In the genomic region with DNA sequence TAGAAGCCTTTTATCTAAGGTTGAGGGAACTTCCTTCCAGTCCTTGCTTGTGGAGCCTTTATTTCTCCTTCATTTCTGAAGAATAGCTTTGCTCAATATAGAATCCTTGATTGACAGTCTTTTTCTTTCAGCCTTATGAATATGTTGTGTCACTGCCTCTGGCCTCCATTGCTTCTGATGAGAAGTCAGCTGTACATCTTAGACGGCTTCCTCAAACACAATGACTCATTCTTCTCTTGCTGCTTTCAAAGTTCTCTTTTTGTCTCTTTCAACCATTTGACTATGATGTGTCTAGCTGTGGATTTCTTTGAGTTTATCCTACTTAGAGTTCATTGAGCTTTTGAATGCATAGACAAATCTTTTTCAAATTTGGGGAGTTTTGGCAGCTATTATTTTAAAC, we compare ENCODE assay signal across 27 cellular contexts.
"Had no signal": no experiment of that assay in that cellular context is flagged by ENCODE, and none has a peak within 500 bp of the region (broad histone marks: within the 10 kb centered on the region; RNA-seq: fewer than 3 reads in every experiment).

No MANE protein-coding gene starts in this region.

- H3K27ac Mint-ChIP-seq: activated CD4-positive, alpha-beta memory T cell treated with anti-CD3 and anti-CD28 coated beads for 36 hours; activated CD8-positive, alpha-beta memory T cell treated with anti-CD3 and anti-CD28 coated beads, Interleukin-2, amount 10 ng/mL, durations not matched to agents 7 days and 5 days; activated CD8-positive, alpha-beta T cell treated with anti-CD3 and anti-CD28 coated beads, Interleukin-2, amount 10 ng/mL, durations not matched to agents 7 days and 5 days; activated naive CD4-positive, alpha-beta T cell treated with anti-CD3 and anti-CD28 coated beads, Interleukin-2, amount 10 ng/mL, durations not matched to agents 7 days and 5 days; activated naive CD4-positive, alpha-beta T cell treated with anti-CD3 and anti-CD28 coated beads, Interleukin-2, amount 50 U/mL, for 72 hours; activated naive CD8-positive, alpha-beta T cell treated with anti-CD3 and anti-CD28 coated beads, Interleukin-2, amount 10 ng/mL, durations not matched to agents 7 days and 5 days; activated T-helper 1 cell treated with anti-CD3 and anti-CD28 coated beads, Interleukin-12 subunit alpha, Interleukin-12 subunit beta, Interleukin-2, Interleukin-4 antibody, amounts not matched to agents 30 ng/mL and 10 ng/mL and 1 ng/mL, durations not matched to agents 14 hours and 24 hours and 36 hours; activated T-helper 2 cell treated with anti-CD3 and anti-CD28 coated beads, Interferon-gamma antibody, Interleukin-2, Interleukin-4, amounts not matched to agents 10 μg/mL and 5 μg/mL and 100 μg/mL, durations not matched to agents 14 hours and 24 hours and 36 hours; endodermal cell had no signal

- H3K36me3 Mint-ChIP-seq: activated CD4-positive, alpha-beta memory T cell treated with anti-CD3 and anti-CD28 coated beads for 36 hours; activated CD8-positive, alpha-beta memory T cell treated with anti-CD3 and anti-CD28 coated beads, Interleukin-2, amount 10 ng/mL, durations not matched to agents 7 days and 5 days; activated naive CD4-positive, alpha-beta T cell treated with anti-CD3 and anti-CD28 coated beads, Interleukin-2, amount 10 ng/mL, durations not matched to agents 7 days and 5 days; activated naive CD8-positive, alpha-beta T cell treated with anti-CD3 and anti-CD28 coated beads, Interleukin-2, amount 10 ng/mL, durations not matched to agents 7 days and 5 days had no signal

- H3K27ac ChIP-seq: ascending aorta, breast epithelium, cardiac muscle cell, colonic mucosa, esophagus muscularis mucosa had no signal

- DNase-seq: activated CD4-positive, alpha-beta memory T cell treated with anti-CD3 and anti-CD28 coated beads for 36 hours; activated CD4-positive, alpha-beta T cell treated with anti-CD3 and anti-CD28 coated beads for 1 hour; activated CD4-positive, alpha-beta T cell treated with anti-CD3 and anti-CD28 coated beads for 48 hours; activated CD8-positive, alpha-beta memory T cell treated with anti-CD3 and anti-CD28 coated beads, Interleukin-2, amount 10 ng/mL, durations not matched to agents 7 days and 5 days; activated CD8-positive, alpha-beta memory T cell treated with anti-CD3 and anti-CD28 coated beads, Interleukin-2, amount 50 U/mL, for 4 hours; activated CD8-positive, alpha-beta T cell treated with anti-CD3 and anti-CD28 coated beads, Interleukin-2, amount 10 ng/mL, durations not matched to agents 7 days and 5 days; activated effector memory CD4-positive, alpha-beta T cell treated with anti-CD3 and anti-CD28 coated beads, Interleukin-2, amount 50 U/mL, for 16 hours; activated naive CD4-positive, alpha-beta T cell treated with anti-CD3 and anti-CD28 coated beads, Interleukin-2, amount 10 ng/mL, durations not matched to agents 7 days and 5 days; activated naive CD8-positive, alpha-beta T cell treated with anti-CD3 and anti-CD28 coated beads, Interleukin-2, amount 10 ng/mL, durations not matched to agents 7 days and 5 days; activated T-cell treated with anti-CD3 and anti-CD28 coated beads, Interleukin-2, amount 50 U/mL, for 1 hour; activated T-cell treated with anti-CD3 and anti-CD28 coated beads, Interleukin-2, amount 50 U/mL, for 48 hours; central memory CD4-positive, alpha-beta T cell; cerebellar nuclear complex; colonic mucosa; effector CD8-positive, alpha-beta T cell; endodermal cell; head of caudate nucleus; hippocampal formation; T-helper 2 cell had no signal

- H3K4me1 ChIP-seq: ascending aorta, breast epithelium, colonic mucosa, esophagus muscularis mucosa had no signal

- H3K9me3 ChIP-seq: ascending aorta, colonic mucosa had no signal

- H3K27me3 Mint-ChIP-seq: activated CD8-positive, alpha-beta memory T cell treated with anti-CD3 and anti-CD28 coated beads, Interleukin-2, amount 10 ng/mL, durations not matched to agents 7 days and 5 days had no signal

- H3K9me3 Mint-ChIP-seq: activated naive CD4-positive, alpha-beta T cell treated with anti-CD3 and anti-CD28 coated beads, Interleukin-2, amount 10 ng/mL, durations not matched to agents 7 days and 5 days; activated naive CD8-positive, alpha-beta T cell treated with anti-CD3 and anti-CD28 coated beads, Interleukin-2, amount 10 ng/mL, durations not matched to agents 7 days and 5 days; activated T-helper 1 cell treated with anti-CD3 and anti-CD28 coated beads, Interleukin-12 subunit alpha, Interleukin-12 subunit beta, Interleukin-2, Interleukin-4 antibody, amounts not matched to agents 30 ng/mL and 10 ng/mL and 1 ng/mL, durations not matched to agents 14 hours and 24 hours and 36 hours had no signal

- H3K27me3 ChIP-seq: ascending aorta, cardiac muscle cell, colonic mucosa had no signal

- H3K4me3 ChIP-seq: ascending aorta, breast epithelium, cardiac muscle cell, colonic mucosa, esophagus muscularis mucosa had no signal

- ATAC-seq: activated CD8-positive, alpha-beta memory T cell treated with anti-CD3 and anti-CD28 coated beads, Interleukin-2, amount 10 ng/mL, durations not matched to agents 7 days and 5 days; activated CD8-positive, alpha-beta T cell treated with anti-CD3 and anti-CD28 coated beads, Interleukin-2, amount 10 ng/mL, durations not matched to agents 7 days and 5 days; activated naive CD4-positive, alpha-beta T cell treated with anti-CD3 and anti-CD28 coated beads, Interleukin-2, amount 50 U/mL, for 72 hours had no signal

- H3K4me3 Mint-ChIP-seq: activated CD4-positive, alpha-beta memory T cell treated with anti-CD3 and anti-CD28 coated beads for 36 hours; activated CD8-positive, alpha-beta memory T cell treated with anti-CD3 and anti-CD28 coated beads, Interleukin-2, amount 10 ng/mL, durations not matched to agents 7 days and 5 days; activated CD8-positive, alpha-beta T cell treated with anti-CD3 and anti-CD28 coated beads, Interleukin-2, amount 10 ng/mL, durations not matched to agents 7 days and 5 days; activated naive CD4-positive, alpha-beta T cell treated with anti-CD3 and anti-CD28 coated beads, Interleukin-2, amount 10 ng/mL, durations not matched to agents 7 days and 5 days; activated naive CD8-positive, alpha-beta T cell treated with anti-CD3 and anti-CD28 coated beads, Interleukin-2, amount 10 ng/mL, durations not matched to agents 7 days and 5 days; activated T-helper 1 cell treated with anti-CD3 and anti-CD28 coated beads, Interleukin-12 subunit alpha, Interleukin-12 subunit beta, Interleukin-2, Interleukin-4 antibody, amounts not matched to agents 30 ng/mL and 10 ng/mL and 1 ng/mL, durations not matched to agents 14 hours and 24 hours and 36 hours; brain; endodermal cell had no signal

- H3K36me3 ChIP-seq: ascending aorta, breast epithelium, cardiac muscle cell, colonic mucosa, esophagus muscularis mucosa had no signal

- H3K4me1 Mint-ChIP-seq: activated CD8-positive, alpha-beta memory T cell treated with anti-CD3 and anti-CD28 coated beads, Interleukin-2, amount 10 ng/mL, durations not matched to agents 7 days and 5 days; activated naive CD4-positive, alpha-beta T cell treated with anti-CD3 and anti-CD28 coated beads, Interleukin-2, amount 10 ng/mL, durations not matched to agents 7 days and 5 days; activated naive CD8-positive, alpha-beta T cell treated with anti-CD3 and anti-CD28 coated beads, Interleukin-2, amount 10 ng/mL, durations not matched to agents 7 days and 5 days; brain; endodermal cell had no signal
